8 cellular contexts compared by ENCODE assay signal in genomic region chr3:112293368-112294321, GRCh38. TPM values are rescaled to one million over a fixed set of nuclear protein-coding genes. Genes with fewer than 3 reads are reported as not detected.
A peak's percentile ranks its signal among the peaks of the same experiment; 100 is the strongest.
DNase-seq lines count a peak whose midpoint lies in the region; ATAC-seq and TF ChIP-seq lines count a peak whose summit lies in the region.

SLC9C1 (minus strand) TSS chr3:112294216; CDS start chr3:112286791, 7,425 bp downstream.

- H3K36me3 ChIP-seq in mucosa of stomach (ENCODE audit: control insufficient read depth, insufficient read depth, low read length) (no peaks in the 10 kb centered on the region), uterus (no peaks in the 10 kb centered on the region)

- H3K9me3 Mint-ChIP-seq in activated CD4-positive, alpha-beta T cell treated with anti-CD3 and anti-CD28 coated beads, Interleukin-2, amount 10 ng/mL, durations not matched to agents 7 days and 5 days, result no peaks in the 10 kb centered on the region

- H3K27ac ChIP-seq in uterus, result peak within 1 kb of the TSS; percentile 72 to 83

- H3K27ac Mint-ChIP-seq in activated CD4-positive, alpha-beta T cell treated with anti-CD3 and anti-CD28 coated beads, Interleukin-2, amount 10 ng/mL, durations not matched to agents 7 days and 5 days, result peak within 1 kb of the TSS; percentile 77

- CTCF ChIA-PET in activated CD4-positive, alpha-beta T cell treated with anti-CD3 and anti-CD28 coated beads, Interleukin-2, amount 10 ng/mL, durations not matched to agents 7 days and 5 days (lab: Charles Lee), result interaction anchor here (0.6 to 3.8 kb wide), 22 partner anchors 10 to 702 kb away, joined by 3 to 20 read pairs (median 4); partner anchors contain the start of genes ATG3, CD200 and SLC35A5

- intact Hi-C loops in uterus (cut with DNase I; ENCODE audit: low total_unique reads), result no loop called here

- no peak for TF ChIP-seq POLR2A in uterus (IDR thresholded peaks at IDR 0.05)

- H3K9me3 ChIP-seq in mucosa of stomach (ENCODE audit: control insufficient read depth, low read length), result no peaks in the 10 kb centered on the region
- H3K9me3 ChIP-seq in uterus, result no peaks in the 10 kb centered on the region

- H3K9ac ChIP-seq in mucosa of stomach (ENCODE audit: low read length), result peak within 1 kb of the TSS; percentile 54

- no peaks in the 10 kb centered on the region for H3K36me3 Mint-ChIP-seq in activated CD4-positive, alpha-beta T cell treated with anti-CD3 and anti-CD28 coated beads, Interleukin-2, amount 10 ng/mL, durations not matched to agents 7 days and 5 days (ENCODE audit: low read depth)

- DNase-seq in stimulated activated CD8-positive, alpha-beta memory T cell treated with anti-CD3 and anti-CD28 coated beads, Interleukin-12 subunit alpha, Interleukin-12 subunit beta, amount 100 ng/mL, for 1 hour (ENCODE audit: low read depth), result peak; percentile 16
- DNase-seq in stimulated activated CD8-positive, alpha-beta memory T cell treated with anti-CD3 and anti-CD28 coated beads, Interleukin-4, amount 100 ng/mL, for 48 hours, result no peak
- DNase-seq in NCI-H2171 (lab: John Stamatoyannopoulos, UW), result peak; percentile 61
- peak; percentile 74 for DNase-seq in activated CD4-positive, alpha-beta T cell treated with anti-CD3 and anti-CD28 coated beads, Interleukin-2, amount 10 ng/mL, durations not matched to agents 7 days and 5 days
- DNase-seq in uterus, result peak; percentile 20 to 54

- peak; percentile 53 for ATAC-seq in HG02981 (IDR thresholded peaks at IDR 0.05; ENCODE audit: unreplicated experiment)
- peak; percentile 72 for ATAC-seq in esophagus mucosa

- POLR2A ChIA-PET in activated CD4-positive, alpha-beta T cell treated with anti-CD3 and anti-CD28 coated beads, Interleukin-2, amount 10 ng/mL, durations not matched to agents 7 days and 5 days (lab: Charles Lee), result interaction anchor here (0.6 kb wide), 1 partner anchor 218 kb away, joined by 4 read pairs; no protein-coding TSS in a partner anchor

- H3K4me1 Mint-ChIP-seq in activated CD4-positive, alpha-beta T cell treated with anti-CD3 and anti-CD28 coated beads, Interleukin-2, amount 10 ng/mL, durations not matched to agents 7 days and 5 days, result peaks cover 37% of the 10 kb centered on the region

- TF ChIP-seq CTCF in uterus (IDR thresholded peaks at IDR 0.05), result peak; percentile 63 to 76 (median 71)

- no peaks in the 10 kb centered on the region for H3K27me3 Mint-ChIP-seq in activated CD4-positive, alpha-beta T cell treated with anti-CD3 and anti-CD28 coated beads, Interleukin-2, amount 10 ng/mL, durations not matched to agents 7 days and 5 days

- peak within 1 kb of the TSS; percentile 57 for H3K4me3 Mint-ChIP-seq in activated CD4-positive, alpha-beta T cell treated with anti-CD3 and anti-CD28 coated beads, Interleukin-2, amount 10 ng/mL, durations not matched to agents 7 days and 5 days

- H3K4me1 ChIP-seq in mucosa of stomach (ENCODE audit: control insufficient read depth, insufficient read depth, low read length) (peaks cover 7% of the 10 kb centered on the region), uterus (no peaks in the 10 kb centered on the region)

- no peaks in the 10 kb centered on the region for H3K27me3 ChIP-seq in mucosa of stomach (ENCODE audit: control insufficient read depth, insufficient read depth, low read length)
- no peaks in the 10 kb centered on the region for H3K27me3 ChIP-seq in uterus

- H3K4me3 ChIP-seq in mucosa of stomach (ENCODE audit: low read length) (peak within 1 kb of the TSS; percentile 38), uterus (peak within 1 kb of the TSS; percentile 28 to 32)

RNA-seq across cellular contexts. Expression of gene SLC9C1, which starts in this region (rescaled TPM):
- not detected for total RNA-seq in activated CD4-positive, alpha-beta T cell treated with anti-CD3 and anti-CD28 coated beads, Interleukin-2, amount 10 ng/mL, durations not matched to agents 7 days and 5 days
- total RNA-seq in esophagus mucosa (not detected), uterus (1 to 10 TPM in 1 of 4 donors, under 1 TPM in 1, not detected in 2; 0.49 to 1.7 TPM)

Comparison
In these comparisons a context has a peak if more than half of its experiments do, and no peak if none do; other contexts are left out.
1. Peak in DNase-seq in activated CD4-positive, alpha-beta T cell treated with anti-CD3 and anti-CD28 coated beads, Interleukin-2, amount 10 ng/mL, durations not matched to agents 7 days and 5 days; RNA of the gene not detected or under 1 TPM.
2. Peak in ATAC-seq in esophagus mucosa; RNA of the gene not detected or under 1 TPM.